In the genomic region with DNA sequence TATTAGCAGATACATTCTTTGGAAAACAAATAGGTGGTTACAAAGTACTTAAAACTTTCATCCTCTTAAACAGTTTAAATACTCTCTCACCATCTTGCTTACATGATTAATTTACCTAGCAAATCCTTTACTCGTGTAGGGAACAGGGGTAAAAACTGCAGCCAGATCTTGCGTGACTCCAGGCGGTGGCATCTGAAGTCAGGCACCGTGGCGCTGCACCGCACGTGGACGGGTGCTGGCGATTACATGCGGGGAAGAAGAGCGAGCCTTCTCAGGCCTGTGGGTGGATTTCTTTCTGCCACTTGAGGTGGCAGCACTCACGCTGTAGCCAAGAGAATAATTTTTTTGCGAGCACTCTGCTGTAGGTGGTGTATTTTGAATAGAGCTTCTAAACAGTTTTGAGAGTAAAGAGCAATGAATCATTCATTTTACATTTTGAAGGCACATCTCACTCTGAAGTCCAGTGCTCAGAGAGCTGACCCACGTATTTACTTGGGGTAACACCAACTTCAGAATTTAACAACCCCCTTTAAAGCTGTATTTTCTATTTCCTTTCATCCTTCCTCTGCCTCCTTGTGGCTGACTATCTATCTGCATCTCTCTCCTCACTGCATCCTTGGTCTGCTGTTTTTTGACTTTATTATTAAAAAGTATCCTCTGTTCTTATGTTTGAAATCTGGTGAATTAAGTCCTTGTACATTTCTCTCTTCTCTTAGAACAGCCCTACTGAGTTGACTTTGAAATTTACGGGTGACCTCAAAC, we compare ENCODE assay signal across 10 cellular contexts.
DNase-seq lines count a peak whose midpoint lies in the region; ATAC-seq, FAIRE-seq and TF ChIP-seq lines count a peak whose summit lies in the region.
"Had no signal": no experiment of that assay in that cellular context is flagged by ENCODE, and none has a peak within 500 bp of the region (broad histone marks: within the 10 kb centered on the region; RNA-seq: fewer than 3 reads in every experiment).

No MANE protein-coding gene starts in this region.

- H3K4me3 ChIP-seq in HCT116 (replicated peaks in 1 of 2; ENCODE audit: low read depth in 1 of 2, low read length in 2 of 2) (no peak overlapping the region), astrocyte (ENCODE audit: insufficient read depth, low read depth, low read length) (no peak overlapping the region), uterus (no peak overlapping the region)

- H3K36me3 ChIP-seq in HCT116 (ENCODE audit: control insufficient read depth in 1 of 2, insufficient read depth in 2 of 2, low read length in 2 of 2) (no peaks in the 10 kb centered on the region), astrocyte (ENCODE audit: insufficient read depth, low read length) (no peaks in the 10 kb centered on the region), uterus (no peaks in the 10 kb centered on the region)

- TF ChIP-seq POLR2A in HCT116 (IDR thresholded peaks at IDR 0.05; ENCODE audit: borderline replicate concordance, extremely low read depth, insufficient read depth, insufficient read length) (no peak), uterus (IDR thresholded peaks at IDR 0.05) (no peak)

- peak; percentile 35; the same call in 1 of the 2 replicates for TF ChIP-seq RAD21 in HCT116 (IDR thresholded peaks at IDR 0.05; ENCODE audit: low read depth)

- ATAC-seq in HCT116 (peak; percentile 49; the same call in 1 of the 2 replicates), left lobe of liver (peak; percentile 7), GM18511 (IDR thresholded peaks at IDR 0.05; ENCODE audit: unreplicated experiment) (no peak), GM18861 (IDR thresholded peaks at IDR 0.05; ENCODE audit: unreplicated experiment) (no peak)
- ATAC-seq: activated naive CD8-positive, alpha-beta T cell treated with anti-CD3 and anti-CD28 coated beads, Interleukin-2, amount 50 U/mL, for 24 hours had no signal

- POLR2A ChIA-PET in HCT116 (lab: Charles Lee): no interaction called here

- H3K79me2 ChIP-seq in HCT116 (ENCODE audit: insufficient read depth, low read length) (no peaks in the 10 kb centered on the region), astrocyte (ENCODE audit: insufficient read depth, low read length) (no peaks in the 10 kb centered on the region)

- H3K4me1 Mint-ChIP-seq in astrocyte (ENCODE audit: low read depth, unreplicated experiment): peaks cover 2% of the 10 kb centered on the region

- H3K4me1 ChIP-seq in HCT116 (ENCODE audit: control insufficient read depth in 1 of 2, insufficient read depth in 2 of 2, low read length in 2 of 2): no peaks in the 10 kb centered on the region
- H3K4me1 ChIP-seq in astrocyte (ENCODE audit: insufficient read depth, low read length): no peaks in the 10 kb centered on the region
- no peaks in the 10 kb centered on the region for H3K4me1 ChIP-seq in uterus

- peaks cover 8% of the 10 kb centered on the region for H3K27me3 Mint-ChIP-seq in astrocyte (ENCODE audit: low read depth, unreplicated experiment)
- H3K27me3 Mint-ChIP-seq: activated naive CD8-positive, alpha-beta T cell treated with anti-CD3 and anti-CD28 coated beads, Interleukin-2, amount 50 U/mL, for 24 hours had no signal

- H2AFZ ChIP-seq in HCT116 (ENCODE audit: low read depth, low read length, poor library complexity, severe bottlenecking) (no peak overlapping the region), astrocyte (ENCODE audit: low read depth, low read length) (no peak overlapping the region)

- no peak overlapping the region for H3K4me2 ChIP-seq in HCT116 (ENCODE audit: low read length)
- no peak overlapping the region for H3K4me2 ChIP-seq in astrocyte (ENCODE audit: low read length)

- H3K27ac ChIP-seq in HCT116 (ENCODE audit: low read depth, low read length) (no peak overlapping the region), astrocyte (ENCODE audit: low read depth, low read length) (no peak overlapping the region), uterus (peak overlapping the region in 1 of 2 donors; percentile 29)

- no TSS peak for BruUV-seq in HCT116 (replicated peaks; lab: Mats Ljungman, UMichigan)

- peaks cover 17% of the 10 kb centered on the region for H3K36me3 Mint-ChIP-seq in astrocyte (ENCODE audit: low read depth, unreplicated experiment)

- H3K27ac Mint-ChIP-seq in astrocyte (ENCODE audit: unreplicated experiment): no peak overlapping the region
- H3K27ac Mint-ChIP-seq: activated naive CD8-positive, alpha-beta T cell treated with anti-CD3 and anti-CD28 coated beads, Interleukin-2, amount 50 U/mL, for 24 hours had no signal

- H3K9me2 ChIP-seq in HCT116 (ENCODE audit: insufficient read depth): no peaks in the 10 kb centered on the region

- peak; percentile 27 to 55 (median 41); a peak in 4 of 6 replicates for TF ChIP-seq CTCF in HCT116 (IDR thresholded peaks at IDR 0.05 in 2 of 3, conservative IDR thresholded peaks at IDR 0.05 in 1 of 3; ENCODE audit: borderline replicate concordance in 1 of 3, insufficient read depth in 1 of 3, low read depth in 2 of 3, low read length in 2 of 3)
- peak; percentile 69 for TF ChIP-seq CTCF in astrocyte (IDR thresholded peaks at IDR 0.05; ENCODE audit: insufficient read depth, low read depth, low read length)
- TF ChIP-seq CTCF in uterus (IDR thresholded peaks at IDR 0.05): peak in 2 of 4 experiments; percentile 10 to 24

- in situ Hi-C loops in ACHN (cut with HindIII; ENCODE audit: low pct_ligation_motif_present, low pct_unique_long_range_greater_than_20kb, low sequenced_read_pairs): loop anchor here (25.0 kb wide), 1 partner anchor 329 kb away; no protein-coding TSS in a partner anchor

- H3K4me3 Mint-ChIP-seq in astrocyte (ENCODE audit: unreplicated experiment): no peak overlapping the region
- H3K4me3 Mint-ChIP-seq: activated naive CD8-positive, alpha-beta T cell treated with anti-CD3 and anti-CD28 coated beads, Interleukin-2, amount 50 U/mL, for 24 hours had no signal

- no peaks in the 10 kb centered on the region for H4K20me1 ChIP-seq in HCT116 (ENCODE audit: insufficient read depth)
- H4K20me1 ChIP-seq in astrocyte (ENCODE audit: insufficient read depth, low read length): no peaks in the 10 kb centered on the region

- DNase-seq in ACHN (peak; percentile 33), HCT116 (ENCODE audit: low read depth, low spot score) (no peak), astrocyte (ENCODE audit: low read depth) (peak; percentile 12), left lobe of liver (ENCODE audit: low spot score) (no peak), NOMO-1 treated with DMSO at 0.1 percent for 48 hours (lab: John Stamatoyannopoulos, UW; ENCODE audit: unreplicated experiment) (no peak), uterus (no peak)
- DNase-seq: activated naive CD8-positive, alpha-beta T cell treated with anti-CD3 and anti-CD28 coated beads, Interleukin-2, amount 50 U/mL, for 24 hours; stimulated activated CD4-positive, alpha-beta T cell treated with anti-CD3 and anti-CD28 coated beads, Interleukin-1b, Interleukin-23, amount 100 ng/mL, for 48 hours had no signal

- CTCF ChIA-PET in HCT116 (lab: Charles Lee): interaction anchor here (1.0 to 2.4 kb wide), 7 partner anchors 9 to 373 kb away, joined by 3 to 21 read pairs (median 3); no protein-coding TSS in a partner anchor

- no peak for FAIRE-seq in astrocyte (lab: Jason Lieb, UNC)

- no peaks in the 10 kb centered on the region for H3K9me3 ChIP-seq in HCT116 (ENCODE audit: control insufficient read depth in 1 of 2, insufficient read depth in 1 of 2, low read depth in 1 of 2, low read length in 2 of 2)
- H3K9me3 ChIP-seq in astrocyte (ENCODE audit: insufficient read depth, low read depth, low read length): no peaks in the 10 kb centered on the region
- H3K9me3 ChIP-seq in uterus: no peaks in the 10 kb centered on the region

- peaks cover 11% of the 10 kb centered on the region for H3K9me3 Mint-ChIP-seq in astrocyte (ENCODE audit: unreplicated experiment)
- H3K9me3 Mint-ChIP-seq: activated naive CD8-positive, alpha-beta T cell treated with anti-CD3 and anti-CD28 coated beads, Interleukin-2, amount 50 U/mL, for 24 hours had no signal

- H3K27me3 ChIP-seq in HCT116 (ENCODE audit: insufficient read depth, low read length): no peaks in the 10 kb centered on the region
- no peaks in the 10 kb centered on the region for H3K27me3 ChIP-seq in astrocyte (ENCODE audit: insufficient read depth, low read length)
- H3K27me3 ChIP-seq in uterus: no peaks in the 10 kb centered on the region

- RAD21 ChIA-PET in HCT116 (lab: Charles Lee; ENCODE audit: low non-redundant PET in 1 of 2, low total read pairs in 2 of 2, uncharacterized antibody in 2 of 2, unreplicated experiment in 2 of 2): no interaction called here

- intact Hi-C loops in HCT116 (cut with micrococcal nuclease): loop anchor here (1.0 to 5.0 kb wide), 5 partner anchors 64 to 373 kb away; no protein-coding TSS in a partner anchor
- intact Hi-C loops in uterus (cut with DNase I; ENCODE audit: low total_unique reads): no loop called here

- H3K9ac ChIP-seq in HCT116 (ENCODE audit: low read length): no peak overlapping the region
- H3K9ac ChIP-seq in astrocyte (ENCODE audit: low read length): no peak overlapping the region

TF ChIP-seq in HCT116, 20 proteins besides CTCF, POLR2A, EP300 and RAD21:
- TF ChIP-seq ZFX (IDR thresholded peaks at IDR 0.05) (no peak), SIN3A (IDR thresholded peaks at IDR 0.05; ENCODE audit: low read depth) (no peak), SP1 (IDR thresholded peaks at IDR 0.05; ENCODE audit: low read depth) (no peak), FOSL1 (IDR thresholded peaks at IDR 0.05; ENCODE audit: low read depth) (no peak), TCF7L2 (IDR thresholded peaks at IDR 0.05; ENCODE audit: borderline replicate concordance, extremely low read depth, insufficient read depth, insufficient read length) (no peak), ZNF274 (IDR thresholded peaks at IDR 0.05; ENCODE audit: low read depth, low read length) (no peak), JUND (IDR thresholded peaks at IDR 0.05) (no peak), CBX3 (IDR thresholded peaks at IDR 0.05; ENCODE audit: low read depth) (no peak), ELF1 (IDR thresholded peaks at IDR 0.05; ENCODE audit: borderline replicate concordance, low read depth) (no peak)
- TF ChIP-seq, protein P1, sequence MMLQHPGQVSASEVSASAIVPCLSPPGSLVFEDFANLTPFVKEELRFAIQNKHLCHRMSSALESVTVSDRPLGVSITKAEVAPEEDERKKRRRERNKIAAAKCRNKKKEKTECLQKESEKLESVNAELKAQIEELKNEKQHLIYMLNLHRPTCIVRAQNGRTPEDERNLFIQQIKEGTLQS (IDR thresholded peaks at IDR 0.05): no peak

Comparison
In these comparisons a context has a peak if more than half of its experiments do, and no peak if none do; other contexts are left out.
1. DNase-seq: peak in ACHN (single experiment) and astrocyte (single experiment); none in HCT116 (single experiment), left lobe of liver (single experiment), NOMO-1 treated with DMSO at 0.1 percent for 48 hours (single experiment) and uterus (0 of 2).
2. ATAC-seq: peak in HCT116 (single experiment) and left lobe of liver (single experiment); none in GM18511 (single experiment) and GM18861 (single experiment).